1 cellular context compared by ENCODE assay signal in genomic region chr1:148402152-148403084, GRCh38.
TF ChIP-seq lines count a peak whose summit lies in the region.
"Not testable (repeated sequence)": the region's sequence is repeated elsewhere in the genome, so short reads cannot be mapped to it uniquely, and the experiment has no call there.

No MANE protein-coding gene starts in this region.

TF ChIP-seq in K562, 482 proteins besides CTCF, POLR2A, EP300 and RAD21 (continued from another document):
- TF ChIP-seq TRIM24 (IDR thresholded peaks at IDR 0.05) (peak in 1 of 2 experiments; percentile 53; a peak in 1 of 4 replicates), KLF10 (CRISPR knock-in tag; IDR thresholded peaks at IDR 0.05) (peak; percentile 86), ZBTB12 (CRISPR knock-in tag; IDR thresholded peaks at IDR 0.05) (peak; percentile 43; the same call in 1 of the 2 replicates), TBP (optimal IDR thresholded peaks at IDR 0.05; ENCODE audit: low read depth, low read length) (peak; percentile 85), PML (IDR thresholded peaks at IDR 0.05; ENCODE audit: low read length) (peak; percentile 99), PBX2 (tag; conservative IDR thresholded peaks at IDR 0.05; ENCODE audit: low read depth) (peak; percentile 57), ZBTB40 (IDR thresholded peaks at IDR 0.05) (peak; percentile 87), RCOR1 (IDR thresholded peaks at IDR 0.05; ENCODE audit: borderline replicate concordance in 1 of 2, low read depth in 2 of 2, low read length in 2 of 2) (peak in 1 of 2 experiments; percentile 19; a peak in 3 of 4 replicates), NFIC (IDR thresholded peaks at IDR 0.05) (peak; percentile 57; the same call in 1 of the 2 replicates), DPF2 (IDR thresholded peaks at IDR 0.05) (0 out of 2 replicates have a peak, but pooled peaks have one; percentile 44), MLX (CRISPR knock-in tag; conservative IDR thresholded peaks at IDR 0.05) (peak in 1 of 2 experiments; percentile 43; a peak in 1 of 4 replicates), OTX1 (CRISPR knock-in tag; IDR thresholded peaks at IDR 0.05) (peak; percentile 95), KLF13 (tag; IDR thresholded peaks at IDR 0.05; ENCODE audit: borderline replicate concordance, low read depth) (peak; percentile 63; the same call in 1 of the 2 replicates), KLF1 (tag; IDR thresholded peaks at IDR 0.05) (0 out of 2 replicates have a peak, but pooled peaks have one; percentile 28), ZSCAN32 (CRISPR knock-in tag; IDR thresholded peaks at IDR 0.05) (peak; percentile 73; the same call in 1 of the 2 replicates), ARID3A (IDR thresholded peaks at IDR 0.05; ENCODE audit: borderline replicate concordance, low read depth, low read length) (0 out of 2 replicates have a peak, but pooled peaks have one; percentile 14), NR2C2 (tag; IDR thresholded peaks at IDR 0.05) (peak; percentile 68; the same call in 1 of the 2 replicates), ZBTB9 (CRISPR knock-in tag; IDR thresholded peaks at IDR 0.05) (0 out of 2 replicates have a peak, but pooled peaks have one; percentile 63), KDM1A (IDR thresholded peaks at IDR 0.05) (peak; percentile 57 to 70; a peak in 2 of 4 replicates), DEAF1 (CRISPR knock-in tag; IDR thresholded peaks at IDR 0.05) (0 out of 2 replicates have a peak, but pooled peaks have one; percentile 38), TEAD4 (IDR thresholded peaks at IDR 0.05; ENCODE audit: low read length) (peak; percentile 79)
- TF ChIP-seq PBX2 (CRISPR knock-in tag; IDR thresholded peaks at IDR 0.05; ENCODE audit: low read depth); ZBTB40 (CRISPR knock-in tag; IDR thresholded peaks at IDR 0.05); NR2C2 (CRISPR knock-in tag; IDR thresholded peaks at IDR 0.05); TEAD4 (CRISPR knock-in tag; IDR thresholded peaks at IDR 0.05; ENCODE audit: borderline replicate concordance): not testable (repeated sequence)
